ENCODE assay signal across 11 cellular contexts in genomic region chr2:43083278-43083677, GRCh38.
DNase-seq lines count a peak whose midpoint lies in the region; ATAC-seq and TF ChIP-seq lines count a peak whose summit lies in the region.
"Had no signal": no experiment of that assay in that cellular context is flagged by ENCODE, and none has a peak within 500 bp of the region (broad histone marks: within the 10 kb centered on the region; RNA-seq: fewer than 3 reads in every experiment).

No MANE protein-coding gene starts in this region.

- H3K9me3 ChIP-seq in hepatocyte (ENCODE audit: low read depth) = no peaks in the 10 kb centered on the region

- WGBS in hepatocyte (ENCODE audit: low lambda C conversion rate, missing lambda C conversion rate) = 69% methylated on average over 8 of the region's 8 CpGs

- H3K9me3 Mint-ChIP-seq in CD14-positive monocyte = peaks cover 0 to 3% (median 0%) of the 10 kb centered on the region in 7 donors
- H3K9me3 Mint-ChIP-seq: CD8-positive, alpha-beta memory T cell had no signal

- peak overlapping the region in 3 of 7 donors; percentile 11 to 40 (median 34) for H3K27ac Mint-ChIP-seq in CD14-positive monocyte

- TF ChIP-seq CTCF in CD14-positive monocyte (IDR thresholded peaks at IDR 0.05) (no peak), brain microvascular endothelial cell (IDR thresholded peaks at IDR 0.05; ENCODE audit: low read depth, low read length, missing control alignments) (no peak), hepatocyte (IDR thresholded peaks at IDR 0.05; ENCODE audit: poor library complexity) (no peak)

- H3K27ac ChIP-seq in brain microvascular endothelial cell = peak overlapping the region; percentile 73
- H3K27ac ChIP-seq in hepatocyte = peak overlapping the region; percentile 93

- H3K36me3 Mint-ChIP-seq in CD14-positive monocyte = peaks cover 2 to 3% of the 10 kb centered on the region in 2 donors
- H3K36me3 Mint-ChIP-seq: CD8-positive, alpha-beta memory T cell had no signal

- H3K4me1 ChIP-seq in hepatocyte (ENCODE audit: insufficient read depth) = peaks cover 66% of the 10 kb centered on the region

- H3K36me3 ChIP-seq in brain microvascular endothelial cell (replicated peaks) (no peaks in the 10 kb centered on the region), hepatocyte (replicated peaks; ENCODE audit: insufficient read depth, low read depth) (no peaks in the 10 kb centered on the region)

- ATAC-seq in sciatic nerve (peak; percentile 11), GM18909 (IDR thresholded peaks at IDR 0.05; ENCODE audit: poor library complexity, unreplicated experiment) (no peak)

- peaks cover 0 to 4% (median 2%) of the 10 kb centered on the region in 3 donors for H3K27me3 Mint-ChIP-seq in CD14-positive monocyte (ENCODE audit: low read depth in 3 of 3)
- H3K27me3 Mint-ChIP-seq: CD8-positive, alpha-beta memory T cell had no signal

- peak; percentile 24 for DNase-seq in CD14-positive monocyte (ENCODE audit: low spot score)
- no peak for DNase-seq in brain microvascular endothelial cell
- no peak for DNase-seq in hepatocyte (ENCODE audit: low spot score)
- no peak for DNase-seq in sciatic nerve (ENCODE audit: low spot score)
- no peak for DNase-seq in stimulated activated CD4-positive, alpha-beta T cell treated with anti-CD3 and anti-CD28 coated beads, Interleukin-4, amount 100 ng/mL, for 24 hours
- no peak for DNase-seq in COR-L47 (lab: John Stamatoyannopoulos, UW)
- DNase-seq in GDM1 (lab: John Stamatoyannopoulos, UW) = no peak
- DNase-seq: activated CD8-positive, alpha-beta memory T cell treated with anti-CD3 and anti-CD28 coated beads, Interleukin-2, amount 50 U/mL, for 48 hours; CD8-positive, alpha-beta memory T cell; NCI-H1694 treated with DMSO at 0.1 percent for 48 hours had no signal

- peaks cover 78% of the 10 kb centered on the region for H3K4me1 Mint-ChIP-seq in CD14-positive monocyte

- no peaks in the 10 kb centered on the region for H3K9me2 ChIP-seq in hepatocyte (replicated peaks; ENCODE audit: insufficient read depth)

- H2AFZ ChIP-seq in hepatocyte = no peak overlapping the region

- intact Hi-C loops in CD14-positive monocyte (cut with micrococcal nuclease) (no loop called here), sciatic nerve (cut with DNase I) (no loop called here)

- H3K4me3 Mint-ChIP-seq in CD14-positive monocyte = peak overlapping the region; percentile 7 to 9
- H3K4me3 Mint-ChIP-seq: CD8-positive, alpha-beta memory T cell had no signal

- H3K4me3 ChIP-seq in brain microvascular endothelial cell (ENCODE audit: low read depth, low read length) (no peak overlapping the region), hepatocyte (no peak overlapping the region)

- no peaks in the 10 kb centered on the region for H3K79me2 ChIP-seq in hepatocyte

- H3K27me3 ChIP-seq in brain microvascular endothelial cell (replicated peaks) (no peaks in the 10 kb centered on the region), hepatocyte (no peaks in the 10 kb centered on the region)

- H4K20me1 ChIP-seq in hepatocyte (ENCODE audit: insufficient read depth, poor library complexity, severe bottlenecking) = no peaks in the 10 kb centered on the region

- no peak overlapping the region for H3K4me2 ChIP-seq in hepatocyte

- in situ Hi-C loops in brain microvascular endothelial cell (cut with HindIII; ENCODE audit: low pct_ligation_motif_present, low sequenced_read_pairs) = no loop called here
